1 cellular context compared by ENCODE assay signal in genomic region chr10:132129431-132129830, GRCh38.
TF ChIP-seq lines count a peak whose summit lies in the region.

No MANE protein-coding gene starts in this region.

TF ChIP-seq in SK-N-SH, 30 proteins besides CTCF, POLR2A, EP300 and RAD21 (continued from another document):
- TF ChIP-seq, protein P1, sequence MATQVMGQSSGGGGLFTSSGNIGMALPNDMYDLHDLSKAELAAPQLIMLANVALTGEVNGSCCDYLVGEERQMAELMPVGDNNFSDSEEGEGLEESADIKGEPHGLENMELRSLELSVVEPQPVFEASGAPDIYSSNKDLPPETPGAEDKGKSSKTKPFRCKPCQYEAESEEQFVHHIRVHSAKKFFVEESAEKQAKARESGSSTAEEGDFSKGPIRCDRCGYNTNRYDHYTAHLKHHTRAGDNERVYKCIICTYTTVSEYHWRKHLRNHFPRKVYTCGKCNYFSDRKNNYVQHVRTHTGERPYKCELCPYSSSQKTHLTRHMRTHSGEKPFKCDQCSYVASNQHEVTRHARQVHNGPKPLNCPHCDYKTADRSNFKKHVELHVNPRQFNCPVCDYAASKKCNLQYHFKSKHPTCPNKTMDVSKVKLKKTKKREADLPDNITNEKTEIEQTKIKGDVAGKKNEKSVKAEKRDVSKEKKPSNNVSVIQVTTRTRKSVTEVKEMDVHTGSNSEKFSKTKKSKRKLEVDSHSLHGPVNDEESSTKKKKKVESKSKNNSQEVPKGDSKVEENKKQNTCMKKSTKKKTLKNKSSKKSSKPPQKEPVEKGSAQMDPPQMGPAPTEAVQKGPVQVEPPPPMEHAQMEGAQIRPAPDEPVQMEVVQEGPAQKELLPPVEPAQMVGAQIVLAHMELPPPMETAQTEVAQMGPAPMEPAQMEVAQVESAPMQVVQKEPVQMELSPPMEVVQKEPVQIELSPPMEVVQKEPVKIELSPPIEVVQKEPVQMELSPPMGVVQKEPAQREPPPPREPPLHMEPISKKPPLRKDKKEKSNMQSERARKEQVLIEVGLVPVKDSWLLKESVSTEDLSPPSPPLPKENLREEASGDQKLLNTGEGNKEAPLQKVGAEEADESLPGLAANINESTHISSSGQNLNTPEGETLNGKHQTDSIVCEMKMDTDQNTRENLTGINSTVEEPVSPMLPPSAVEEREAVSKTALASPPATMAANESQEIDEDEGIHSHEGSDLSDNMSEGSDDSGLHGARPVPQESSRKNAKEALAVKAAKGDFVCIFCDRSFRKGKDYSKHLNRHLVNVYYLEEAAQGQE (IDR thresholded peaks at IDR 0.05; ENCODE audit: low read depth, low read length) = no peak
- TF ChIP-seq, protein P2, sequence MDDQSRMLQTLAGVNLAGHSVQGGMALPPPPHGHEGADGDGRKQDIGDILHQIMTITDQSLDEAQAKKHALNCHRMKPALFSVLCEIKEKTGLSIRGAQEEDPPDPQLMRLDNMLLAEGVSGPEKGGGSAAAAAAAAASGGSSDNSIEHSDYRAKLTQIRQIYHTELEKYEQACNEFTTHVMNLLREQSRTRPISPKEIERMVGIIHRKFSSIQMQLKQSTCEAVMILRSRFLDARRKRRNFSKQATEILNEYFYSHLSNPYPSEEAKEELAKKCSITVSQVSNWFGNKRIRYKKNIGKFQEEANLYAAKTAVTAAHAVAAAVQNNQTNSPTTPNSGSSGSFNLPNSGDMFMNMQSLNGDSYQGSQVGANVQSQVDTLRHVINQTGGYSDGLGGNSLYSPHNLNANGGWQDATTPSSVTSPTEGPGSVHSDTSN (IDR thresholded peaks at IDR 0.05) = no peak
